In genomic region chr3:120496278-120496975, GRCh38 we compare ENCODE assay signal across 12 cellular contexts. TPM values are rescaled to one million over a fixed set of nuclear protein-coding genes. Genes with fewer than 3 reads are reported as not detected.
DNase-seq lines count a peak whose midpoint lies in the region; ATAC-seq and TF ChIP-seq lines count a peak whose summit lies in the region.
"Had no signal": no experiment of that assay in that cellular context is flagged by ENCODE, and none has a peak within 500 bp of the region (broad histone marks: within the 10 kb centered on the region; RNA-seq: fewer than 3 reads in every experiment).

No MANE protein-coding gene starts in this region.

- peak; percentile 67 for DNase-seq in GM04504 (ENCODE audit: low read depth)
- peak; percentile 77 for DNase-seq in amniotic stem cell (lab: John Stamatoyannopoulos, UW)
- DNase-seq in stimulated activated CD4-positive, alpha-beta T cell treated with anti-CD3 and anti-CD28 coated beads, Interleukin-4, amount 100 ng/mL, for 24 hours, result no peak
- no peak for DNase-seq in activated CD4-positive, alpha-beta T cell treated with anti-CD3 and anti-CD28 coated beads, Interleukin-2, amount 50 U/mL, for 1 hour
- DNase-seq: activated CD4-positive, alpha-beta memory T cell treated with anti-CD3 and anti-CD28 coated beads for 36 hours; glutamatergic neuron had no signal

- no peak for TF ChIP-seq POLR2A in gastroesophageal sphincter (IDR thresholded peaks at IDR 0.05)

- WGBS in gastroesophageal sphincter (ENCODE audit: low coverage in 1 of 2), 2 donors, result 21 to 25% methylated on average over 3 of the region's 3 CpGs

- H3K27ac ChIP-seq in gastroesophageal sphincter, result peak overlapping the region; percentile 45 to 79 (median 73)
- peak overlapping the region; percentile 29 for H3K27ac ChIP-seq in skeletal muscle tissue (ENCODE audit: low read depth, low read length)
- H3K27ac ChIP-seq: SK-N-MC had no signal

- H3K4me1 ChIP-seq in gastroesophageal sphincter (peaks cover 13 to 36% (median 14%) of the 10 kb centered on the region in 3 donors), skeletal muscle tissue (ENCODE audit: control insufficient read depth in 3 of 3, insufficient read depth in 3 of 3, low read length in 3 of 3) (no peaks in the 10 kb centered on the region)

- TF ChIP-seq EP300 in gastroesophageal sphincter (IDR thresholded peaks at IDR 0.05), result no peak

- H3K9ac ChIP-seq in skeletal muscle tissue (ENCODE audit: low read depth in 1 of 3, low read length in 3 of 3), result no peak overlapping the region

- no peaks in the 10 kb centered on the region for H3K36me3 ChIP-seq in gastroesophageal sphincter
- H3K36me3 ChIP-seq in skeletal muscle tissue (ENCODE audit: control insufficient read depth in 3 of 3, insufficient read depth in 3 of 3, low read length in 3 of 3), result no peaks in the 10 kb centered on the region

- no peak for ATAC-seq in gastroesophageal sphincter
- ATAC-seq in GM21825 (IDR thresholded peaks at IDR 0.05; ENCODE audit: unreplicated experiment), result no peak
- no peak for ATAC-seq in GM21723 (IDR thresholded peaks at IDR 0.05; ENCODE audit: unreplicated experiment)
- ATAC-seq: GM23338 had no signal

- H3K9me3 ChIP-seq in gastroesophageal sphincter, result peaks cover 0 to 9% (median 0%) of the 10 kb centered on the region in 3 donors
- H3K9me3 ChIP-seq in skeletal muscle tissue (ENCODE audit: control insufficient read depth in 3 of 3, low read length in 3 of 3), result no peaks in the 10 kb centered on the region

- H3K4me3 ChIP-seq in gastroesophageal sphincter, result no peak overlapping the region
- H3K4me3 ChIP-seq in skeletal muscle tissue (ENCODE audit: low read length in 3 of 3), result no peak overlapping the region
- H3K4me3 ChIP-seq: GM23338, SK-N-MC had no signal

- TF ChIP-seq CTCF in gastroesophageal sphincter (IDR thresholded peaks at IDR 0.05), result no peak

- H3K27me3 ChIP-seq in gastroesophageal sphincter (no peaks in the 10 kb centered on the region), skeletal muscle tissue (ENCODE audit: control insufficient read depth in 3 of 3, insufficient read depth in 3 of 3, low read length in 3 of 3) (no peaks in the 10 kb centered on the region)

RNA-seq across cellular contexts. Expression of gene FSTL1, which starts 45.6 kb away (rescaled TPM):
- total RNA-seq in gastroesophageal sphincter, result 1,000 to 10,000 TPM in 1 of 4 donors, 100 to 1,000 TPM in 3; 343 to 1,189 (median 766) TPM
- 377 TPM for total RNA-seq in skeletal muscle tissue

Comparison
In these comparisons a context has a peak if more than half of its experiments do, and no peak if none do; other contexts are left out.
1. DNase-seq: peak in GM04504 (single experiment) and amniotic stem cell (single experiment); none in stimulated activated CD4-positive, alpha-beta T cell treated with anti-CD3 and anti-CD28 coated beads, Interleukin-4, amount 100 ng/mL, for 24 hours (single experiment) and activated CD4-positive, alpha-beta T cell treated with anti-CD3 and anti-CD28 coated beads, Interleukin-2, amount 50 U/mL, for 1 hour (single experiment).